ENCODE assay signal across 1 cellular context in genomic region chr5:93250431-93250830, GRCh38.
TF ChIP-seq lines count a peak whose summit lies in the region.

No MANE protein-coding gene starts in this region.

TF ChIP-seq in SK-N-SH, 30 proteins besides CTCF, POLR2A, EP300 and RAD21 (continued from another document):
- TF ChIP-seq NFIC (IDR thresholded peaks at IDR 0.05; ENCODE audit: borderline replicate concordance): no peak
- TF ChIP-seq SIN3A (IDR thresholded peaks at IDR 0.05; ENCODE audit: borderline replicate concordance, low read depth, low read length): no peak
- no peak for TF ChIP-seq MAX (IDR thresholded peaks at IDR 0.05; ENCODE audit: low read depth)
- no peak for TF ChIP-seq REST (IDR thresholded peaks at IDR 0.05; ENCODE audit: low read depth, low read length)
- no peak for TF ChIP-seq FOXM1 (IDR thresholded peaks at IDR 0.05; ENCODE audit: low read depth)
- TF ChIP-seq RCOR1 (IDR thresholded peaks at IDR 0.05; ENCODE audit: low read length): no peak
- TF ChIP-seq SMC3 (IDR thresholded peaks at IDR 0.05; ENCODE audit: low read depth, low read length): no peak
- no peak for TF ChIP-seq JUND (IDR thresholded peaks at IDR 0.05)
- no peak for TF ChIP-seq USF1 (IDR thresholded peaks at IDR 0.05; ENCODE audit: borderline replicate concordance, low read depth)
- TF ChIP-seq YY1 (IDR thresholded peaks at IDR 0.05; ENCODE audit: low read depth): no peak
- TF ChIP-seq EZH2phosphoT487 (IDR thresholded peaks at IDR 0.05; ENCODE audit: borderline replicate concordance, low read depth): no peak
- no peak for TF ChIP-seq RFX5 (IDR thresholded peaks at IDR 0.05; ENCODE audit: low read length)
